Comparison of ENCODE assay signal across 24 cellular contexts in the genomic region with DNA sequence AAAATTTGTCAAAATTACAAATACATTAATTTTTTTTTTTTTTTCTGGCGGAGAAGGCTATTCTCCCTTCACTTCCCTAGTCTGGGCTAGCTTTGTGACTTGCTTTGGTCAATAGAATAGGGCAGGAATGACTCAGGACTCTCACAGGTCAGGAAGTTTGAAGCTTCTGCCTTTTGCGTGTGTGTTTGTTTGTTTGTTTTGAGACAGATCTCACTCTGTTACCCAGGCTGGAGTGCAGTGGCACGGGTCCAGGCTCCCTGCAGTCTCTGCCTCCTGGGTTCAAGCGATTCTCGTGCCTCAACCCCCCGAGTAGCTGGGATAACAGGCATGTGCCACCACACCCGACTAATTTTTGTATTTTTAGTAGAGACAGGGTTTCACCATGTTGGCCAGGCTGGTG. TPM values are rescaled to one million over a fixed set of nuclear protein-coding genes. Genes with fewer than 3 reads are reported as not detected.
DNase-seq lines count a peak whose midpoint lies in the region; ATAC-seq and TF ChIP-seq lines count a peak whose summit lies in the region.
"Had no signal": no experiment of that assay in that cellular context is flagged by ENCODE, and none has a peak within 500 bp of the region (broad histone marks: within the 10 kb centered on the region; RNA-seq: fewer than 3 reads in every experiment).

No MANE protein-coding gene starts in this region.

- CTCF ChIA-PET in MCF 10A (lab: Yijun Ruan, JAX) = interaction anchor here (0.6 to 0.7 kb wide), 2 partner anchors 77 to 485 kb away, joined by 3 read pairs; no protein-coding TSS in a partner anchor
- CTCF ChIA-PET in WTC11 (lab: Charles Lee) = no interaction called here

- H3K9me3 ChIP-seq in breast epithelium = no peaks in the 10 kb centered on the region
- H3K9me3 ChIP-seq: transverse colon had no signal

- TF ChIP-seq POLR2A in breast epithelium (IDR thresholded peaks at IDR 0.05) = no peak

- H3K27ac Mint-ChIP-seq in MCF 10A (ENCODE audit: low read depth, unreplicated experiment) (no peak overlapping the region), WTC11 (peak overlapping the region; percentile 91)
- H3K27ac Mint-ChIP-seq: activated CD4-positive, alpha-beta T cell treated with anti-CD3 and anti-CD28 coated beads, Interleukin-2, amount 10 ng/mL, durations not matched to agents 7 days and 5 days; activated naive CD8-positive, alpha-beta T cell treated with anti-CD3 and anti-CD28 coated beads, Interleukin-2, amount 10 ng/mL, durations not matched to agents 7 days and 5 days; activated T-helper 2 cell treated with anti-CD3 and anti-CD28 coated beads, Interferon-gamma antibody, Interleukin-2, Interleukin-4, amounts not matched to agents 10 μg/mL and 5 μg/mL and 100 μg/mL, durations not matched to agents 14 hours and 24 hours and 36 hours; naive thymus-derived CD8-positive, alpha-beta T cell had no signal

- H3K4me1 Mint-ChIP-seq in MCF 10A (ENCODE audit: insufficient read depth, unreplicated experiment) (peaks cover 4% of the 10 kb centered on the region), WTC11 (peaks cover 55% of the 10 kb centered on the region)
- H3K4me1 Mint-ChIP-seq: activated CD4-positive, alpha-beta T cell treated with anti-CD3 and anti-CD28 coated beads, Interleukin-2, amount 10 ng/mL, durations not matched to agents 7 days and 5 days; activated naive CD8-positive, alpha-beta T cell treated with anti-CD3 and anti-CD28 coated beads, Interleukin-2, amount 10 ng/mL, durations not matched to agents 7 days and 5 days; naive thymus-derived CD8-positive, alpha-beta T cell had no signal

- H3K27me3 Mint-ChIP-seq in MCF 10A (ENCODE audit: insufficient read depth, unreplicated experiment) (peaks cover 51% of the 10 kb centered on the region), WTC11 (ENCODE audit: low read depth) (no peaks in the 10 kb centered on the region)
- H3K27me3 Mint-ChIP-seq: activated CD4-positive, alpha-beta T cell treated with anti-CD3 and anti-CD28 coated beads, Interleukin-2, amount 10 ng/mL, durations not matched to agents 7 days and 5 days; activated naive CD8-positive, alpha-beta T cell treated with anti-CD3 and anti-CD28 coated beads, Interleukin-2, amount 10 ng/mL, durations not matched to agents 7 days and 5 days; naive thymus-derived CD8-positive, alpha-beta T cell had no signal

- H3K4me3 Mint-ChIP-seq in MCF 10A (ENCODE audit: unreplicated experiment) (no peak overlapping the region), WTC11 (no peak overlapping the region)
- H3K4me3 Mint-ChIP-seq: activated CD4-positive, alpha-beta T cell treated with anti-CD3 and anti-CD28 coated beads, Interleukin-2, amount 10 ng/mL, durations not matched to agents 7 days and 5 days; activated naive CD8-positive, alpha-beta T cell treated with anti-CD3 and anti-CD28 coated beads, Interleukin-2, amount 10 ng/mL, durations not matched to agents 7 days and 5 days; naive thymus-derived CD8-positive, alpha-beta T cell had no signal

- ATAC-seq in WTC11 (no peak), GM19395 (IDR thresholded peaks at IDR 0.05; ENCODE audit: unreplicated experiment) (no peak)
- ATAC-seq: naive thymus-derived CD8-positive, alpha-beta T cell; sciatic nerve had no signal

- H3K36me3 ChIP-seq in breast epithelium = no peaks in the 10 kb centered on the region
- H3K36me3 ChIP-seq: Peyer's patch, transverse colon had no signal

- H3K27me3 ChIP-seq in breast epithelium = peaks cover 0 to 64% of the 10 kb centered on the region in 2 donors
- H3K27me3 ChIP-seq: Peyer's patch, transverse colon had no signal

- POLR2A ChIA-PET in MCF 10A (lab: Yijun Ruan, JAX) (interaction anchor here (0.7 kb wide), 1 partner anchor 56 kb away, joined by 3 read pairs; a partner anchor contains a TSS), WTC11 (lab: Charles Lee) (no interaction called here)

- no TSS peak for BruUV-seq in MCF 10A (replicated peaks; lab: Mats Ljungman, UMichigan)

- no peaks in the 10 kb centered on the region for H3K9me3 Mint-ChIP-seq in MCF 10A (ENCODE audit: unreplicated experiment)
- no peaks in the 10 kb centered on the region for H3K9me3 Mint-ChIP-seq in WTC11
- H3K9me3 Mint-ChIP-seq: activated CD4-positive, alpha-beta T cell treated with anti-CD3 and anti-CD28 coated beads, Interleukin-2, amount 10 ng/mL, durations not matched to agents 7 days and 5 days; activated naive CD8-positive, alpha-beta T cell treated with anti-CD3 and anti-CD28 coated beads, Interleukin-2, amount 10 ng/mL, durations not matched to agents 7 days and 5 days; activated T-helper 2 cell treated with anti-CD3 and anti-CD28 coated beads, Interferon-gamma antibody, Interleukin-2, Interleukin-4, amounts not matched to agents 10 μg/mL and 5 μg/mL and 100 μg/mL, durations not matched to agents 14 hours and 24 hours and 36 hours had no signal

- DNase-seq in MCF 10A (ENCODE audit: unreplicated experiment) = peak; percentile 49
- DNase-seq in breast epithelium (ENCODE audit: low spot score in 2 of 2) = no peak
- DNase-seq in WTC11 (ENCODE audit: low spot score) = no peak
- DNase-seq in islet precursor cell = peak; percentile 54
- DNase-seq in putamen (ENCODE audit: low spot score) = no peak
- no peak for DNase-seq in NCI-H1930 (lab: John Stamatoyannopoulos, UW)
- no peak for DNase-seq in NCI-H1694 (lab: John Stamatoyannopoulos, UW)
- DNase-seq: 8988T; activated CD4-positive, alpha-beta T cell treated with anti-CD3 and anti-CD28 coated beads, Interleukin-2, amount 10 ng/mL, durations not matched to agents 7 days and 5 days; activated naive CD8-positive, alpha-beta T cell treated with anti-CD3 and anti-CD28 coated beads, Interleukin-2, amount 10 ng/mL, durations not matched to agents 7 days and 5 days; cortex of kidney; Kasumi-1; naive thymus-derived CD8-positive, alpha-beta T cell; NCI-H1105; NCI-H510A treated with DMSO at 0.1 percent for 48 hours; Peyer's patch; stimulated activated CD4-positive, alpha-beta T cell treated with anti-CD3 and anti-CD28 coated beads, Interleukin-15, amount 100 ng/mL, for 24 hours; stimulated activated CD8-positive, alpha-beta memory T cell treated with anti-CD3 and anti-CD28 coated beads, Interleukin-4, amount 100 ng/mL, for 48 hours; T-helper 1 cell; transverse colon had no signal

- no peak overlapping the region for H3K4me3 ChIP-seq in breast epithelium
- H3K4me3 ChIP-seq: Peyer's patch, transverse colon had no signal

- no peak overlapping the region for H3K27ac ChIP-seq in breast epithelium
- H3K27ac ChIP-seq: parathyroid adenoma, Peyer's patch, transverse colon had no signal

- H3K36me3 Mint-ChIP-seq in MCF 10A (ENCODE audit: insufficient read depth, unreplicated experiment) (no peaks in the 10 kb centered on the region), WTC11 (peaks cover 1% of the 10 kb centered on the region; the same call in 1 of the 2 replicates)
- H3K36me3 Mint-ChIP-seq: activated naive CD8-positive, alpha-beta T cell treated with anti-CD3 and anti-CD28 coated beads, Interleukin-2, amount 10 ng/mL, durations not matched to agents 7 days and 5 days; naive thymus-derived CD8-positive, alpha-beta T cell had no signal

- TF ChIP-seq CTCF in MCF 10A (IDR thresholded peaks at IDR 0.05; ENCODE audit: unreplicated experiment) (no peak), breast epithelium (IDR thresholded peaks at IDR 0.05) (no peak), WTC11 (IDR thresholded peaks at IDR 0.05) (no peak)

- intact Hi-C loops in MCF 10A (cut with micrococcal nuclease) (no loop called here), breast epithelium (cut with DNase I; ENCODE audit: low total_unique reads) (no loop called here)

- H3K4me1 ChIP-seq in breast epithelium = no peaks in the 10 kb centered on the region
- H3K4me1 ChIP-seq: parathyroid adenoma had no signal

TF ChIP-seq in WTC11, 78 proteins besides CTCF, POLR2A, EP300 and RAD21 (continues in another document):
- TF ChIP-seq, protein P1, sequence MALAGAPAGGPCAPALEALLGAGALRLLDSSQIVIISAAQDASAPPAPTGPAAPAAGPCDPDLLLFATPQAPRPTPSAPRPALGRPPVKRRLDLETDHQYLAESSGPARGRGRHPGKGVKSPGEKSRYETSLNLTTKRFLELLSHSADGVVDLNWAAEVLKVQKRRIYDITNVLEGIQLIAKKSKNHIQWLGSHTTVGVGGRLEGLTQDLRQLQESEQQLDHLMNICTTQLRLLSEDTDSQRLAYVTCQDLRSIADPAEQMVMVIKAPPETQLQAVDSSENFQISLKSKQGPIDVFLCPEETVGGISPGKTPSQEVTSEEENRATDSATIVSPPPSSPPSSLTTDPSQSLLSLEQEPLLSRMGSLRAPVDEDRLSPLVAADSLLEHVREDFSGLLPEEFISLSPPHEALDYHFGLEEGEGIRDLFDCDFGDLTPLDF (CRISPR knock-in tag; IDR thresholded peaks at IDR 0.05) = no peak
- TF ChIP-seq, protein P2, sequence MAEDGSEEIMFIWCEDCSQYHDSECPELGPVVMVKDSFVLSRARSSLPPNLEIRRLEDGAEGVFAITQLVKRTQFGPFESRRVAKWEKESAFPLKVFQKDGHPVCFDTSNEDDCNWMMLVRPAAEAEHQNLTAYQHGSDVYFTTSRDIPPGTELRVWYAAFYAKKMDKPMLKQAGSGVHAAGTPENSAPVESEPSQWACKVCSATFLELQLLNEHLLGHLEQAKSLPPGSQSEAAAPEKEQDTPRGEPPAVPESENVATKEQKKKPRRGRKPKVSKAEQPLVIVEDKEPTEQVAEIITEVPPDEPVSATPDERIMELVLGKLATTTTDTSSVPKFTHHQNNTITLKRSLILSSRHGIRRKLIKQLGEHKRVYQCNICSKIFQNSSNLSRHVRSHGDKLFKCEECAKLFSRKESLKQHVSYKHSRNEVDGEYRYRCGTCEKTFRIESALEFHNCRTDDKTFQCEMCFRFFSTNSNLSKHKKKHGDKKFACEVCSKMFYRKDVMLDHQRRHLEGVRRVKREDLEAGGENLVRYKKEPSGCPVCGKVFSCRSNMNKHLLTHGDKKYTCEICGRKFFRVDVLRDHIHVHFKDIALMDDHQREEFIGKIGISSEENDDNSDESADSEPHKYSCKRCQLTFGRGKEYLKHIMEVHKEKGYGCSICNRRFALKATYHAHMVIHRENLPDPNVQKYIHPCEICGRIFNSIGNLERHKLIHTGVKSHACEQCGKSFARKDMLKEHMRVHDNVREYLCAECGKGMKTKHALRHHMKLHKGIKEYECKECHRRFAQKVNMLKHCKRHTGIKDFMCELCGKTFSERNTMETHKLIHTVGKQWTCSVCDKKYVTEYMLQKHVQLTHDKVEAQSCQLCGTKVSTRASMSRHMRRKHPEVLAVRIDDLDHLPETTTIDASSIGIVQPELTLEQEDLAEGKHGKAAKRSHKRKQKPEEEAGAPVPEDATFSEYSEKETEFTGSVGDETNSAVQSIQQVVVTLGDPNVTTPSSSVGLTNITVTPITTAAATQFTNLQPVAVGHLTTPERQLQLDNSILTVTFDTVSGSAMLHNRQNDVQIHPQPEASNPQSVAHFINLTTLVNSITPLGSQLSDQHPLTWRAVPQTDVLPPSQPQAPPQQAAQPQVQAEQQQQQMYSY (CRISPR knock-in tag; IDR thresholded peaks at IDR 0.05) = no peak

RNA-seq across cellular contexts. Expression of a gene that starts 55.9 kb away (rescaled TPM):
- total RNA-seq in MCF 10A (2022) = 68.6 and 77.9 TPM in 2 replicates
- total RNA-seq in breast epithelium = 100 to 1,000 TPM in 2 of 3 donors, 10 to 100 TPM in 1; 99.0 to 124 (median 112) TPM
- total RNA-seq in WTC11 (2021) = 163 to 177 TPM (median 175 TPM) in 3 replicates

Comparison
In these comparisons a context has a peak if more than half of its experiments do, and no peak if none do; other contexts are left out.
1. DNase-seq: peak in MCF 10A (single experiment) and islet precursor cell (single experiment); none in breast epithelium (0 of 2), WTC11 (single experiment), putamen (single experiment), NCI-H1930 (0 of 2) and NCI-H1694 (single experiment).